8 cellular contexts compared by ENCODE assay signal in the genomic region with DNA sequence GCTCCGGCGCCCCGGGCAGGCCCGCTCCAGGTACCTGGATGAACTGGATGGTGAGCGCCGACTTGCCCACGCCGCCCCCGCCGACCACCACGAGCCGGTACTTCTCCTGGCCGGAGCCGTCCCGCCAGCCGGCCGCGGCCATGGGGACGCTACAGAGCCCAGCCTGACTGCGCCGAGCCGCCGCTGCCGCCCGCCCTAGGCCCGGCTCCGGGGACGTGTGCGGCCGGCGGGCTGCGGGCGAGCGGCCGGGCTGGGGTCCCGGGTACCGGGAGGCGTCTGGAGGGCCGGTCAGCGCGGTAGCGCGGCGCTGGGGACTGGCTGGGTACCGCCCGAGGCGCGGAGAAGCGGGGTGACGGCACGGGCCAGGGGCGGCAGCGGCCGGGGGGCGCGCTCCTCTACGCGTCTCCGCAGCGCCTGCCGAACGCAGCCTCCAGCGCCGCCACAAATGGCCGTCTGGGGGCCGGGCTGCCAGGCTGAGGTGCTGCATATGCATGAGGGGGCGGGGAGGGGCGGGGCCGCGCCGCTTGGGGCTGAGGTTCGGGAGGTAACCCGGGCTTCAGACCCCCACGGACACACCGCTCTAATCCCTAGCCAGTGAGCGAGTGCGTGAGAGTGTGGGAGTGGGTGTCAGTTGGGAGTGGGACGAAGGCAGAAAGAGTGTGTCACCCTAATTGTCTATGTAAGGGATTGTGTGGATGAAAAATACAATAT. TPM values are rescaled to one million over a fixed set of nuclear protein-coding genes. Genes with fewer than 3 reads are reported as not detected.
DNase-seq lines count a peak whose midpoint lies in the region; ATAC-seq, FAIRE-seq and TF ChIP-seq lines count a peak whose summit lies in the region.

RRAS2 (minus strand) TSS at position 455 of the 711 bp plus-strand sequence; CDS start at position 142, 313 bp downstream.

- H3K9me3 ChIP-seq in MM.1S (replicated peaks; ENCODE audit: insufficient read depth, low read length) (no peaks in the 10 kb centered on the region), body of pancreas (no peaks in the 10 kb centered on the region), iPS-18c (ENCODE audit: control insufficient read depth, insufficient read depth, low read length) (no peaks in the 10 kb centered on the region), small intestine (ENCODE audit: control insufficient read depth, low read depth) (no peaks in the 10 kb centered on the region)

- H3K4me1 ChIP-seq in MM.1S (ENCODE audit: low read length) = 0 out of 2 replicates have a peak, but pooled peaks cover 6% of the 10 kb centered on the region
- H3K4me1 ChIP-seq in body of pancreas = peaks cover 7% of the 10 kb centered on the region
- H3K4me1 ChIP-seq in small intestine (ENCODE audit: control insufficient read depth in 2 of 2, insufficient read depth in 1 of 2, low read depth in 1 of 2, low read length in 1 of 2) = peaks cover 0 to 2% of the 10 kb centered on the region in 2 donors

- H3K9me2 ChIP-seq in MM.1S (replicated peaks; ENCODE audit: insufficient read depth, low read length) = no peaks in the 10 kb centered on the region

- DNase-seq in H4 (ENCODE audit: low spot score) (peak; percentile 60), MM.1S (peak; percentile 82), UCSD-AML1 (lab: John Stamatoyannopoulos, UW; ENCODE audit: unreplicated experiment) (peak; percentile 69), body of pancreas (peak; percentile 70 to 84 (median 80)), small intestine (peak; percentile 84), foreskin melanocyte (no peak)

- no peaks in the 10 kb centered on the region for H3K27me3 ChIP-seq in MM.1S (replicated peaks; ENCODE audit: insufficient read depth, low read length)
- H3K27me3 ChIP-seq in body of pancreas = no peaks in the 10 kb centered on the region
- no peaks in the 10 kb centered on the region for H3K27me3 ChIP-seq in small intestine (ENCODE audit: control insufficient read depth in 2 of 2, insufficient read depth in 2 of 2, low read length in 2 of 2)

- no peaks in the 10 kb centered on the region for H3K36me3 ChIP-seq in MM.1S (replicated peaks; ENCODE audit: insufficient read depth, low read length)
- no peaks in the 10 kb centered on the region for H3K36me3 ChIP-seq in body of pancreas (replicated peaks in 1 of 2; ENCODE audit: insufficient read depth in 1 of 2, low read depth in 2 of 2)
- H3K36me3 ChIP-seq in small intestine (ENCODE audit: control insufficient read depth in 2 of 2, insufficient read depth in 2 of 2, low read length in 2 of 2) = no peaks in the 10 kb centered on the region

- intact Hi-C loops in body of pancreas (cut with DNase I) = no loop called here

- H3F3A ChIP-seq in MM.1S (ENCODE audit: insufficient read depth, low read length) = no peaks in the 10 kb centered on the region

- H3K27ac ChIP-seq in MM.1S (ENCODE audit: low read length) = no peak within 1 kb of the TSS
- H3K27ac ChIP-seq in body of pancreas = peak within 1 kb of the TSS; percentile 75 to 94 (median 82)
- H3K27ac ChIP-seq in small intestine (ENCODE audit: low read depth in 1 of 2, low read length in 1 of 2) = peak within 1 kb of the TSS; percentile 86 to 89

- H2AFZ ChIP-seq in MM.1S (ENCODE audit: low read length) = peak within 1 kb of the TSS; percentile 89

- FAIRE-seq in small intestine (lab: Jason Lieb, UNC) = no peak

- peaks cover 21% of the 10 kb centered on the region for H3K79me2 ChIP-seq in MM.1S (ENCODE audit: low read length)

- H3K4me2 ChIP-seq in MM.1S (ENCODE audit: low read depth, low read length) = peak within 1 kb of the TSS; percentile 80

- TF ChIP-seq CTCF in MM.1S (IDR thresholded peaks at IDR 0.05; ENCODE audit: low read length) = no peak
- peak in 1 of 7 experiments; percentile 6 for TF ChIP-seq CTCF in body of pancreas (IDR thresholded peaks at IDR 0.05)

- TF ChIP-seq POLR2A in GM10847 (IDR thresholded peaks at IDR 0.05; ENCODE audit: extremely low read depth, insufficient read length) = peak; percentile 80
- peak; percentile 54 to 86 (median 68) for TF ChIP-seq POLR2A in body of pancreas (IDR thresholded peaks at IDR 0.05)

- peak; percentile 84 for ATAC-seq in body of pancreas

- H3K4me3 ChIP-seq in MM.1S (ENCODE audit: low read length) = peak within 1 kb of the TSS; percentile 85
- peak within 1 kb of the TSS; percentile 49 to 80 for H3K4me3 ChIP-seq in body of pancreas
- peak within 1 kb of the TSS; percentile 95 for H3K4me3 ChIP-seq in iPS-18c (ENCODE audit: insufficient read depth, low read depth, low read length)
- peak within 1 kb of the TSS; percentile 86 to 88 for H3K4me3 ChIP-seq in small intestine (ENCODE audit: low read depth in 1 of 2, low read length in 2 of 2)

- no peaks in the 10 kb centered on the region for H4K20me1 ChIP-seq in MM.1S (ENCODE audit: insufficient read depth, low read length)

- WGBS in body of pancreas, 2 donors = 0% methylated on average over 10 to 65 of the region's 78 CpGs
- WGBS in small intestine, 3 donors = 0 to 1% (median 1%) methylated on average over 51 to 78 of the region's 78 CpGs

- peak within 1 kb of the TSS; percentile 65 for H3K9ac ChIP-seq in MM.1S (ENCODE audit: low read length)

RNA-seq across cellular contexts. Expression of gene RRAS2, which starts in this region (rescaled TPM):
- 48.0 and 69.9 TPM in 2 replicates for total RNA-seq in H4 (2014; rRNA removed; shearing (Covaris generic))
- 10 to 100 TPM; 15.8 to 27.5 TPM for total RNA-seq in body of pancreas
- 10 to 100 TPM; 16.1 to 39.8 (median 32.7) TPM for polyA plus RNA-seq in small intestine
